In the genomic region with DNA sequence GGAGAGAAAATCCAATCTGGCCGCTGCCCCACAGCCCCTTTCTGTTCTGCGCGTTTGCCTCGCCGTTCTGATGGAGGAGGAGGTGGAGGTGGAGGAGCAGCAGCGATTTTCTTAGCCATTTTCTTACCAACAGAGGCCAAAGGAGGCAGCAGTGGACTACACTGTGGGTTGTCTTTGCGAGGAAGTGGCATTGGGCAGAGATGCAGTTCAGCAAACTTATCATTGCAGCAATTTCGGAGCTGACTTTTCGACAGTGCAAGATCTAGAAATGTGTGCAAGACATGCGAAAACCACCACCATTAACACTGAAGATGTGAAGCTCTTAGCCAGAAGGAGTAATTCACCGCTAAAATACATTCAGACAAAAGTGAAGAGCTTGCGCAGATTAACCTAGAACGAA, we compare ENCODE assay signal across 8 cellular contexts. TPM values are rescaled to one million over a fixed set of nuclear protein-coding genes. Genes with fewer than 3 reads are reported as not detected.
A peak's percentile ranks its signal among the peaks of the same experiment; 100 is the strongest.
DNase-seq lines count a peak whose midpoint lies in the region; ATAC-seq lines count a peak whose summit lies in the region.

No MANE protein-coding gene starts in this region.

- DNase-seq in Daoy (ENCODE audit: low read depth): peak; percentile 10
- peak; percentile 52 for DNase-seq in NCI-H146 treated with DMSO at 0.1 percent for 48 hours (lab: John Stamatoyannopoulos, UW; ENCODE audit: unreplicated experiment)
- DNase-seq in activated T-cell treated with anti-CD3 and anti-CD28 coated beads, Interleukin-2, amount 50 U/mL, for 24 hours: peak; percentile 32
- DNase-seq in fibroblast of the conjunctiva (ENCODE audit: low read depth): peak; percentile 27
- DNase-seq in putamen (ENCODE audit: low spot score): peak; percentile 27
- no peak for DNase-seq in GM03348 (ENCODE audit: low spot score)

- peak overlapping the region; percentile 22 for H3K4me3 Mint-ChIP-seq in activated T-cell treated with anti-CD3 and anti-CD28 coated beads, Interleukin-2, amount 50 U/mL, for 24 hours

- no peaks in the 10 kb centered on the region for H3K9me3 Mint-ChIP-seq in activated T-cell treated with anti-CD3 and anti-CD28 coated beads, Interleukin-2, amount 50 U/mL, for 24 hours

- no peaks in the 10 kb centered on the region for H3K27me3 Mint-ChIP-seq in activated T-cell treated with anti-CD3 and anti-CD28 coated beads, Interleukin-2, amount 50 U/mL, for 24 hours

- ATAC-seq in HG02981 (IDR thresholded peaks at IDR 0.05; ENCODE audit: unreplicated experiment) (no peak), GM19455 (IDR thresholded peaks at IDR 0.05; ENCODE audit: unreplicated experiment) (no peak)

- peaks cover 30% of the 10 kb centered on the region for H3K4me1 Mint-ChIP-seq in activated T-cell treated with anti-CD3 and anti-CD28 coated beads, Interleukin-2, amount 50 U/mL, for 24 hours (ENCODE audit: low read depth)

- peak overlapping the region; percentile 31 for H3K27ac Mint-ChIP-seq in activated T-cell treated with anti-CD3 and anti-CD28 coated beads, Interleukin-2, amount 50 U/mL, for 24 hours

- peaks cover 21% of the 10 kb centered on the region for H3K36me3 Mint-ChIP-seq in activated T-cell treated with anti-CD3 and anti-CD28 coated beads, Interleukin-2, amount 50 U/mL, for 24 hours (ENCODE audit: low read depth)

RNA-seq across cellular contexts. Expression of a gene that starts 1.9 kb away (rescaled TPM):
- 27.2 and 38.5 TPM in 2 replicates for total RNA-seq in Daoy (2014; rRNA removed; shearing (Covaris generic))
